14 cellular contexts compared by ENCODE assay signal in the genomic region with DNA sequence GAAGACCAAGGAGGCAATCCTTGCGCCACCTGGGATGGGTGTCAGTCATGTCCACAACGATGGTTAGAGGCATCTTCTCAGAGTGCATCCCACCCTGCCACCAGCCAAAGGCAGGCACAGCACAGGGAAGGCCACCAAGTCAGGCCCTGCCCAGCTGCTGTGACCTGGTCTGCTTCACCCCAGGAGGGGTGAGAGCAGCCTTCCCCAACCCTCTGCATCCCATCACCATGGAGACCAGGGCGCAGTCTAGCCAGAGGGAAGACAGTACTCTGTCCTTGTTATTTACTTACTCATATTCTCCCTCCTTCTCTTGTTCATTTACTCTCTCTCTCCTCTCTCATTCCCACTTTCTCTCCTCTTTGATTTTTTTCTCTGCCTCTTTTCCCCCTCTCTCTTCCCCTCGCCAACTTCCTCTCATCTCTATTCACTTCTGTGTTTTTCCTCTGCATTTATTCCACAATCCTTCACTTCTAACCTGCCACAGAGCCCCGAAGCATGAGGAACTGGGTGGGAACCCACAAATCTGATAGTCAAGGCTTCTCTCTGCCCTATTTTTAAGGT.
DNase-seq lines count a peak whose midpoint lies in the region; ATAC-seq and TF ChIP-seq lines count a peak whose summit lies in the region.
"Had no signal": no experiment of that assay in that cellular context is flagged by ENCODE, and none has a peak within 500 bp of the region (broad histone marks: within the 10 kb centered on the region; RNA-seq: fewer than 3 reads in every experiment).

No MANE protein-coding gene starts in this region.

- 95% methylated on average over 5 of the region's 5 CpGs for WGBS in thymus

- peak overlapping the region; percentile 8 for H3K27ac Mint-ChIP-seq in T-helper 17 cell
- H3K27ac Mint-ChIP-seq in naive thymus-derived CD4-positive, alpha-beta T cell = peak overlapping the region in 5 of 9 donors; percentile 12 to 84 (median 38)
- H3K27ac Mint-ChIP-seq: CD4-positive, alpha-beta memory T cell had no signal

- peaks cover 5% of the 10 kb centered on the region for H3K4me1 Mint-ChIP-seq in T-helper 17 cell
- peaks cover 7 to 65% (median 9%) of the 10 kb centered on the region in 7 donors for H3K4me1 Mint-ChIP-seq in naive thymus-derived CD4-positive, alpha-beta T cell

- no peaks in the 10 kb centered on the region for H3K36me3 Mint-ChIP-seq in T-helper 17 cell (ENCODE audit: low read depth)
- H3K36me3 Mint-ChIP-seq in naive thymus-derived CD4-positive, alpha-beta T cell = no peaks in the 10 kb centered on the region
- H3K36me3 Mint-ChIP-seq: CD4-positive, alpha-beta memory T cell had no signal

- no peak for TF ChIP-seq CTCF in HEK293 (tag by site-specific recombination; IDR thresholded peaks at IDR 0.05)

- peaks cover 16% of the 10 kb centered on the region for H3K27me3 Mint-ChIP-seq in T-helper 17 cell
- H3K27me3 Mint-ChIP-seq in naive thymus-derived CD4-positive, alpha-beta T cell = peaks cover 0 to 11% (median 0%) of the 10 kb centered on the region in 5 donors

- no peaks in the 10 kb centered on the region for H3K27me3 ChIP-seq in naive thymus-derived CD4-positive, alpha-beta T cell (ENCODE audit: control insufficient read depth in 2 of 2, insufficient read depth in 2 of 2, low read length in 2 of 2)
- H3K27me3 ChIP-seq in thymus (ENCODE audit: control insufficient read depth, insufficient read depth) = no peaks in the 10 kb centered on the region
- H3K27me3 ChIP-seq: BE2C had no signal

- no peak for DNase-seq in T-helper 17 cell
- no peak for DNase-seq in naive thymus-derived CD4-positive, alpha-beta T cell
- no peak for DNase-seq in NCI-H2029 treated with DMSO at 0.1 percent for 48 hours (lab: John Stamatoyannopoulos, UW)
- DNase-seq: BE2C; CD4-positive, alpha-beta memory T cell; DMS79; EL had no signal

- H3K9me3 Mint-ChIP-seq in naive thymus-derived CD4-positive, alpha-beta T cell = no peaks in the 10 kb centered on the region

- H3K9me3 ChIP-seq in HEK293 (ENCODE audit: control insufficient read depth, insufficient read depth, low read depth, low read length) (no peaks in the 10 kb centered on the region), T-helper 17 cell (ENCODE audit: control insufficient read depth, low read length, poor library complexity, severe bottlenecking) (no peaks in the 10 kb centered on the region), thymus (ENCODE audit: control insufficient read depth) (no peaks in the 10 kb centered on the region)
- no peaks in the 10 kb centered on the region for H3K9me3 ChIP-seq in naive thymus-derived CD4-positive, alpha-beta T cell (ENCODE audit: control insufficient read depth in 2 of 3, low read length in 3 of 3)
- H3K9me3 ChIP-seq: A549, BE2C had no signal

- CTCF ChIA-PET in HEK293 (lab: Yijun Ruan, JAX) = interaction anchor here (0.6 to 10.0 kb wide), 7 partner anchors 8 to 246 kb away, joined by 3 to 175 read pairs (median 5); no protein-coding TSS in a partner anchor
- CTCF ChIA-PET in naive thymus-derived CD4-positive, alpha-beta T cell (lab: Charles Lee) = no interaction called here

- H3K4me3 Mint-ChIP-seq in T-helper 17 cell = no peak overlapping the region
- no peak overlapping the region for H3K4me3 Mint-ChIP-seq in naive thymus-derived CD4-positive, alpha-beta T cell
- H3K4me3 Mint-ChIP-seq: CD4-positive, alpha-beta memory T cell had no signal

- POLR2A ChIA-PET in HEK293 (lab: Yijun Ruan, JAX) = no interaction called here
- POLR2A ChIA-PET in naive thymus-derived CD4-positive, alpha-beta T cell (lab: Charles Lee) = no interaction called here

- H3K4me3 ChIP-seq in HEK293 (ENCODE audit: low read depth, low read length) (no peak overlapping the region), thymus (ENCODE audit: low read length) (peak overlapping the region; percentile 0)
- no peak overlapping the region for H3K4me3 ChIP-seq in naive thymus-derived CD4-positive, alpha-beta T cell (ENCODE audit: low read length)
- H3K4me3 ChIP-seq: A549 had no signal

- H3K27ac ChIP-seq in HEK293 (ENCODE audit: extremely low read depth, low read depth, low read length) = no peak overlapping the region
- no peak overlapping the region for H3K27ac ChIP-seq in naive thymus-derived CD4-positive, alpha-beta T cell (ENCODE audit: low read depth, low read length)
- H3K27ac ChIP-seq in thymus (ENCODE audit: low read depth) = no peak overlapping the region
- H3K27ac ChIP-seq: A549, C4-2B had no signal

- intact Hi-C loops in naive thymus-derived CD4-positive, alpha-beta T cell (cut with micrococcal nuclease) = no loop called here

- ATAC-seq in T-helper 17 cell = no peak
- no peak for ATAC-seq in naive thymus-derived CD4-positive, alpha-beta T cell
- ATAC-seq in GM21390 (IDR thresholded peaks at IDR 0.05; ENCODE audit: unreplicated experiment) = no peak
- ATAC-seq in GM19467 (IDR thresholded peaks at IDR 0.05; ENCODE audit: unreplicated experiment) = no peak
- ATAC-seq: A549, HCT116 had no signal

- H3K36me3 ChIP-seq in HEK293 (ENCODE audit: control insufficient read depth in 2 of 2, insufficient read depth in 1 of 2, low read length in 2 of 2) (no peaks in the 10 kb centered on the region; a peak in 1 of 3 replicates), thymus (ENCODE audit: control insufficient read depth, insufficient read depth) (no peaks in the 10 kb centered on the region)
- no peaks in the 10 kb centered on the region for H3K36me3 ChIP-seq in naive thymus-derived CD4-positive, alpha-beta T cell (ENCODE audit: control insufficient read depth in 2 of 3, insufficient read depth in 3 of 3, low read length in 3 of 3)
- H3K36me3 ChIP-seq: BE2C had no signal

- H3K4me1 ChIP-seq in HEK293 (ENCODE audit: control insufficient read depth, insufficient read depth, low read length) (peaks cover 4% of the 10 kb centered on the region), thymus (ENCODE audit: control insufficient read depth, insufficient read depth, low read length) (peaks cover 38% of the 10 kb centered on the region)
- H3K4me1 ChIP-seq in naive thymus-derived CD4-positive, alpha-beta T cell (ENCODE audit: control insufficient read depth in 2 of 2, insufficient read depth in 2 of 2, low read length in 2 of 2) = no peaks in the 10 kb centered on the region
- H3K4me1 ChIP-seq: A549, BE2C had no signal

TF ChIP-seq in HEK293, 187 proteins besides CTCF, POLR2A, EP300 and RAD21:
- no peak for TF ChIP-seq ZNF132 (tag by site-specific recombination; IDR thresholded peaks at IDR 0.05; ENCODE audit: borderline replicate concordance)
- TF ChIP-seq ZNF670 (tag by site-specific recombination; IDR thresholded peaks at IDR 0.05; ENCODE audit: low read depth) = no peak
- TF ChIP-seq, protein P1, sequence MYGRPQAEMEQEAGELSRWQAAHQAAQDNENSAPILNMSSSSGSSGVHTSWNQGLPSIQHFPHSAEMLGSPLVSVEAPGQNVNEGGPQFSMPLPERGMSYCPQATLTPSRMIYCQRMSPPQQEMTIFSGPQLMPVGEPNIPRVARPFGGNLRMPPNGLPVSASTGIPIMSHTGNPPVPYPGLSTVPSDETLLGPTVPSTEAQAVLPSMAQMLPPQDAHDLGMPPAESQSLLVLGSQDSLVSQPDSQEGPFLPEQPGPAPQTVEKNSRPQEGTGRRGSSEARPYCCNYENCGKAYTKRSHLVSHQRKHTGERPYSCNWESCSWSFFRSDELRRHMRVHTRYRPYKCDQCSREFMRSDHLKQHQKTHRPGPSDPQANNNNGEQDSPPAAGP (tag by site-specific recombination; IDR thresholded peaks at IDR 0.05) = no peak
- TF ChIP-seq BCL11A (tag by site-specific recombination; IDR thresholded peaks at IDR 0.05; ENCODE audit: low read depth) = no peak
- TF ChIP-seq ZNF837 (tag by site-specific recombination; IDR thresholded peaks at IDR 0.05) = no peak
- TF ChIP-seq, protein P2, sequence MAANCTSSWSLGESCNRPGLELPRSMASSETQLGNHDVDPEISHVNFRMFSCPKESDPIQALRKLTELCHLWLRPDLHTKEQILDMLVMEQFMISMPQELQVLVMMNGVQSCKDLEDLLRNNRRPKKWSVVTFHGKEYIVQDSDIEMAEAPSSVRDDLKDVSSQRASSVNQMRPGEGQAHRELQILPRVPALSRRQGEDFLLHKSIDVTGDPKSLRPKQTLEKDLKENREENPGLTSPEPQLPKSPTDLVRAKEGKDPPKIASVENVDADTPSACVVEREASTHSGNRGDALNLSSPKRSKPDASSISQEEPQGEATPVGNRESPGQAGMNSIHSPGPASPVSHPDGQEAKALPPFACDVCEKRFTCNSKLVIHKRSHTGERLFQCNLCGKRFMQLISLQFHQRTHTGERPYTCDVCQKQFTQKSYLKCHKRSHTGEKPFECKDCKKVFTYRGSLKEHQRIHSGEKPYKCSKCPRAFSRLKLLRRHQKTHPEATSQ (tag by site-specific recombination; IDR thresholded peaks at IDR 0.05) = no peak
- peak; percentile 91 for TF ChIP-seq PRDM1 (tag by site-specific recombination; IDR thresholded peaks at IDR 0.05)
- TF ChIP-seq ZNF585B (tag by site-specific recombination; IDR thresholded peaks at IDR 0.05) = no peak
- TF ChIP-seq PRDM10 (tag by site-specific recombination; IDR thresholded peaks at IDR 0.05) = no peak
